12 cellular contexts compared by ENCODE assay signal in genomic region chrX:2693123-2693438, GRCh38. TPM values are rescaled to one million over a fixed set of nuclear protein-coding genes. Genes with fewer than 3 reads are reported as not detected.
DNase-seq lines count a peak whose midpoint lies in the region; ATAC-seq and TF ChIP-seq lines count a peak whose summit lies in the region.
"Had no signal": no experiment of that assay in that cellular context is flagged by ENCODE, and none has a peak within 500 bp of the region (broad histone marks: within the 10 kb centered on the region; RNA-seq: fewer than 3 reads in every experiment).

No MANE protein-coding gene starts in this region.

- H3K9ac ChIP-seq in iPS-15b (ENCODE audit: low read depth, low read length) = no peak overlapping the region

- POLR2A ChIA-PET in activated CD8-positive, alpha-beta T cell treated with anti-CD3 and anti-CD28 coated beads for 36 hours (lab: Charles Lee) = no interaction called here

- DNase-seq in activated CD8-positive, alpha-beta memory T cell treated with anti-CD3 and anti-CD28 coated beads, Interleukin-2, amount 10 ng/mL, durations not matched to agents 7 days and 5 days = peak; percentile 49
- DNase-seq in activated CD8-positive, alpha-beta memory T cell treated with anti-CD3 and anti-CD28 coated beads, Interleukin-2, amount 50 U/mL, for 4 hours = no peak
- no peak for DNase-seq in activated CD8-positive, alpha-beta T cell treated with anti-CD3 and anti-CD28 coated beads for 36 hours
- DNase-seq in suprapubic skin (ENCODE audit: low spot score in 2 of 2) = no peak
- no peak for DNase-seq in NCI-H2029 treated with DMSO at 0.1 percent for 48 hours (lab: John Stamatoyannopoulos, UW)
- DNase-seq: NCI-H2227 treated with DMSO at 0.1 percent for 48 hours, posterior cingulate gyrus had no signal

- H3K4me1 ChIP-seq in iPS-15b (ENCODE audit: control insufficient read depth, insufficient read depth, low read length) (peaks cover 3% of the 10 kb centered on the region), suprapubic skin (peaks cover 63% of the 10 kb centered on the region)

- H3K4me3 Mint-ChIP-seq in activated CD8-positive, alpha-beta memory T cell treated with anti-CD3 and anti-CD28 coated beads, Interleukin-2, amount 10 ng/mL, durations not matched to agents 7 days and 5 days = peak overlapping the region; percentile 95
- peak overlapping the region; percentile 95 for H3K4me3 Mint-ChIP-seq in activated CD8-positive, alpha-beta T cell treated with anti-CD3 and anti-CD28 coated beads for 36 hours

- no peaks in the 10 kb centered on the region for H3K9me3 Mint-ChIP-seq in activated CD8-positive, alpha-beta memory T cell treated with anti-CD3 and anti-CD28 coated beads, Interleukin-2, amount 10 ng/mL, durations not matched to agents 7 days and 5 days (ENCODE audit: low read depth)
- peaks cover 2% of the 10 kb centered on the region for H3K9me3 Mint-ChIP-seq in activated CD8-positive, alpha-beta T cell treated with anti-CD3 and anti-CD28 coated beads for 36 hours
- H3K9me3 Mint-ChIP-seq: WTC11 had no signal

- H3K36me3 ChIP-seq in iPS-15b (ENCODE audit: control insufficient read depth, insufficient read depth, low read length) = no peaks in the 10 kb centered on the region
- no peaks in the 10 kb centered on the region for H3K36me3 ChIP-seq in suprapubic skin

- H3K4me3 ChIP-seq in iPS-15b (ENCODE audit: low read depth, low read length) = peak overlapping the region; percentile 67
- peak overlapping the region; percentile 94 for H3K4me3 ChIP-seq in suprapubic skin

- peak overlapping the region; percentile 95 for H3K27ac ChIP-seq in suprapubic skin

- TF ChIP-seq EP300 in suprapubic skin (IDR thresholded peaks at IDR 0.05) = no peak

- no peak for TF ChIP-seq CTCF in activated CD8-positive, alpha-beta T cell treated with anti-CD3 and anti-CD28 coated beads for 36 hours (IDR thresholded peaks at IDR 0.05)
- no peak for TF ChIP-seq CTCF in suprapubic skin (IDR thresholded peaks at IDR 0.05)

- no peak for TF ChIP-seq POLR2A in suprapubic skin (IDR thresholded peaks at IDR 0.05)

- peaks cover 54% of the 10 kb centered on the region for H3K27me3 ChIP-seq in iPS-15b (ENCODE audit: control insufficient read depth, insufficient read depth, low read length)
- no peaks in the 10 kb centered on the region for H3K27me3 ChIP-seq in suprapubic skin

- peaks cover 47% of the 10 kb centered on the region for H3K4me1 Mint-ChIP-seq in activated CD8-positive, alpha-beta memory T cell treated with anti-CD3 and anti-CD28 coated beads, Interleukin-2, amount 10 ng/mL, durations not matched to agents 7 days and 5 days
- H3K4me1 Mint-ChIP-seq in activated CD8-positive, alpha-beta T cell treated with anti-CD3 and anti-CD28 coated beads for 36 hours (ENCODE audit: low read depth) = peaks cover 49% of the 10 kb centered on the region

- ATAC-seq in activated CD8-positive, alpha-beta memory T cell treated with anti-CD3 and anti-CD28 coated beads, Interleukin-2, amount 10 ng/mL, durations not matched to agents 7 days and 5 days = no peak
- no peak for ATAC-seq in activated CD8-positive, alpha-beta T cell treated with anti-CD3 and anti-CD28 coated beads for 36 hours
- ATAC-seq in HG02642 (IDR thresholded peaks at IDR 0.05; ENCODE audit: poor library complexity, unreplicated experiment) (no peak), GM18517 (IDR thresholded peaks at IDR 0.05; ENCODE audit: unreplicated experiment) (no peak)

- peaks cover 30% of the 10 kb centered on the region for H3K36me3 Mint-ChIP-seq in activated CD8-positive, alpha-beta memory T cell treated with anti-CD3 and anti-CD28 coated beads, Interleukin-2, amount 10 ng/mL, durations not matched to agents 7 days and 5 days
- H3K36me3 Mint-ChIP-seq in activated CD8-positive, alpha-beta T cell treated with anti-CD3 and anti-CD28 coated beads for 36 hours (ENCODE audit: low read depth) = peaks cover 40% of the 10 kb centered on the region
- H3K36me3 Mint-ChIP-seq: WTC11 had no signal

- intact Hi-C loops in activated CD8-positive, alpha-beta T cell treated with anti-CD3 and anti-CD28 coated beads for 36 hours (cut with micrococcal nuclease) = no loop called here

- H3K9me3 ChIP-seq in iPS-15b (ENCODE audit: control insufficient read depth, insufficient read depth, low read length) (no peaks in the 10 kb centered on the region), suprapubic skin (no peaks in the 10 kb centered on the region)

- 44% methylated on average over 5 of the region's 5 CpGs for WGBS in suprapubic skin

- CTCF ChIA-PET in activated CD8-positive, alpha-beta memory T cell treated with anti-CD3 and anti-CD28 coated beads, Interleukin-2, amount 10 ng/mL, durations not matched to agents 7 days and 5 days (lab: Charles Lee) = no interaction called here
- CTCF ChIA-PET in activated CD8-positive, alpha-beta T cell treated with anti-CD3 and anti-CD28 coated beads for 36 hours (lab: Charles Lee) = no interaction called here

- no peaks in the 10 kb centered on the region for H3K27me3 Mint-ChIP-seq in activated CD8-positive, alpha-beta memory T cell treated with anti-CD3 and anti-CD28 coated beads, Interleukin-2, amount 10 ng/mL, durations not matched to agents 7 days and 5 days
- H3K27me3 Mint-ChIP-seq in activated CD8-positive, alpha-beta T cell treated with anti-CD3 and anti-CD28 coated beads for 36 hours = no peaks in the 10 kb centered on the region

- peak overlapping the region; percentile 96 for H3K27ac Mint-ChIP-seq in activated CD8-positive, alpha-beta memory T cell treated with anti-CD3 and anti-CD28 coated beads, Interleukin-2, amount 10 ng/mL, durations not matched to agents 7 days and 5 days
- H3K27ac Mint-ChIP-seq in activated CD8-positive, alpha-beta T cell treated with anti-CD3 and anti-CD28 coated beads for 36 hours = peak overlapping the region; percentile 98
- H3K27ac Mint-ChIP-seq: WTC11 had no signal

RNA-seq across cellular contexts. Expression of gene CD99, which starts 2.0 kb away (rescaled TPM):
- total RNA-seq in activated CD8-positive, alpha-beta memory T cell treated with anti-CD3 and anti-CD28 coated beads, Interleukin-2, amount 10 ng/mL, durations not matched to agents 7 days and 5 days = 100 to 1,000 TPM; 259 to 286 TPM
- total RNA-seq in activated CD8-positive, alpha-beta T cell treated with anti-CD3 and anti-CD28 coated beads for 36 hours = 100 to 1,000 TPM; 121 to 123 TPM
- total RNA-seq in suprapubic skin = 100 to 1,000 TPM; 162 to 192 (median 179) TPM

RNA-seq across cellular contexts. Expression of gene XG, which starts 58.8 kb away (rescaled TPM):
- total RNA-seq in activated CD8-positive, alpha-beta memory T cell treated with anti-CD3 and anti-CD28 coated beads, Interleukin-2, amount 10 ng/mL, durations not matched to agents 7 days and 5 days = not detected
- total RNA-seq in activated CD8-positive, alpha-beta T cell treated with anti-CD3 and anti-CD28 coated beads for 36 hours = not detected
- 10 to 100 TPM; 17.7 to 75.4 (median 38.7) TPM for total RNA-seq in suprapubic skin
- total RNA-seq: temporal lobe had no signal

Comparison
In these comparisons a context has a peak if more than half of its experiments do, and no peak if none do; other contexts are left out.
1. RNA of gene XG, which starts 58.8 kb away (total RNA-seq): 17.7 to 75.4 TPM in suprapubic skin; not detected in activated CD8-positive, alpha-beta memory T cell treated with anti-CD3 and anti-CD28 coated beads, Interleukin-2, amount 10 ng/mL, durations not matched to agents 7 days and 5 days and not detected in activated CD8-positive, alpha-beta T cell treated with anti-CD3 and anti-CD28 coated beads for 36 hours; every median in the first group is over 10 times any median in the second.